Comparison of ENCODE assay signal across 10 cellular contexts in genomic region chr4:73589261-73589847, GRCh38. TPM values are rescaled to one million over a fixed set of nuclear protein-coding genes. Genes with fewer than 3 reads are reported as not detected.
DNase-seq lines count a peak whose midpoint lies in the region; ATAC-seq and TF ChIP-seq lines count a peak whose summit lies in the region.
"Had no signal": no experiment of that assay in that cellular context is flagged by ENCODE, and none has a peak within 500 bp of the region (broad histone marks: within the 10 kb centered on the region; RNA-seq: fewer than 3 reads in every experiment).

No MANE protein-coding gene starts in this region.

- H3K9me3 ChIP-seq in RWPE2 (ENCODE audit: severe bottlenecking) (no peaks in the 10 kb centered on the region), BE2C (no peaks in the 10 kb centered on the region), thyroid gland (no peaks in the 10 kb centered on the region)

- TF ChIP-seq POLR2A in thyroid gland (IDR thresholded peaks at IDR 0.05) = no peak

- no peak for DNase-seq in RWPE2 (ENCODE audit: low spot score)
- DNase-seq in renal cortical epithelial cell (ENCODE audit: low read depth) = peak; percentile 85
- no peak for DNase-seq in BE2C
- DNase-seq in thyroid gland = no peak
- DNase-seq in NCI-H82 (lab: John Stamatoyannopoulos, UW) = no peak
- DNase-seq: NCI-H187 had no signal

- H3K4me3 ChIP-seq in RWPE2 (ENCODE audit: severe bottlenecking) = no peak overlapping the region
- no peak overlapping the region for H3K4me3 ChIP-seq in BE2C (ENCODE audit: low read depth, low read length)
- no peak overlapping the region for H3K4me3 ChIP-seq in thyroid gland (replicated peaks in 1 of 3)
- H3K4me3 ChIP-seq: cardiac muscle cell had no signal

- intact Hi-C loops in thyroid gland (cut with DNase I) = no loop called here

- peak; percentile 29 for ATAC-seq in GM19372 (IDR thresholded peaks at IDR 0.05; ENCODE audit: low read depth, unreplicated experiment)
- ATAC-seq in HG02981 (IDR thresholded peaks at IDR 0.05; ENCODE audit: unreplicated experiment) = peak; percentile 34
- ATAC-seq in RWPE2 (ENCODE audit: low read depth) = peak; percentile 86
- no peak for ATAC-seq in activated CD4-positive, CD25-positive, alpha-beta regulatory T cell treated with anti-CD3 and anti-CD28 coated beads, Interleukin-2, amount 50 U/mL, for 24 hours

- TF ChIP-seq CTCF in RWPE2 (IDR thresholded peaks at IDR 0.05; ENCODE audit: poor library complexity, severe bottlenecking) (no peak), BE2C (IDR thresholded peaks at IDR 0.05; ENCODE audit: low read depth, low read length) (no peak), thyroid gland (IDR thresholded peaks at IDR 0.05) (no peak)

- H3K27ac ChIP-seq in RWPE2 (ENCODE audit: poor library complexity, severe bottlenecking) (peak overlapping the region; percentile 88), thyroid gland (no peak overlapping the region)
- H3K27ac ChIP-seq: cardiac muscle cell had no signal

- H3K4me1 ChIP-seq in RWPE2 (ENCODE audit: insufficient read depth, poor library complexity, severe bottlenecking) (peaks cover 42% of the 10 kb centered on the region), BE2C (no peaks in the 10 kb centered on the region; the same call in 1 of the 2 replicates), thyroid gland (no peaks in the 10 kb centered on the region)

- H3K36me3 ChIP-seq in RWPE2 (ENCODE audit: low read depth) (peaks cover 12% of the 10 kb centered on the region; the same call in 1 of the 2 replicates), BE2C (no peaks in the 10 kb centered on the region), thyroid gland (no peaks in the 10 kb centered on the region)
- H3K36me3 ChIP-seq: cardiac muscle cell had no signal

- H3K27me3 ChIP-seq in RWPE2 (ENCODE audit: insufficient read depth, poor library complexity, severe bottlenecking) (no peaks in the 10 kb centered on the region), BE2C (no peaks in the 10 kb centered on the region), thyroid gland (no peaks in the 10 kb centered on the region)
- H3K27me3 ChIP-seq: cardiac muscle cell had no signal

- WGBS in thyroid gland, 2 donors = 79 to 85% methylated on average over 4 of the region's 4 CpGs

RNA-seq across cellular contexts. Expression of gene RASSF6, which starts 30.9 kb away (rescaled TPM):
- total RNA-seq in renal cortical epithelial cell = 8.3 and 10.6 TPM in 2 replicates
- not detected for polyA plus RNA-seq in BE2C (2012; ENCODE audit: insufficient read depth, insufficient read length, low read depth)
- total RNA-seq in thyroid gland = 10 to 100 TPM in 1 of 4 donors, 1 to 10 TPM in 3; 2.5 to 13.1 (median 4.2) TPM
- total RNA-seq: cardiac muscle cell had no signal
- polyA plus RNA-seq: cardiac muscle cell had no signal

Comparison
In these comparisons a context has a peak if more than half of its experiments do, and no peak if none do; other contexts are left out.
1. ATAC-seq: peak in GM19372 (single experiment), HG02981 (single experiment) and RWPE2 (single experiment); none in activated CD4-positive, CD25-positive, alpha-beta regulatory T cell treated with anti-CD3 and anti-CD28 coated beads, Interleukin-2, amount 50 U/mL, for 24 hours (0 of 2).